Comparison of ENCODE assay signal across 13 cellular contexts in the genomic region with DNA sequence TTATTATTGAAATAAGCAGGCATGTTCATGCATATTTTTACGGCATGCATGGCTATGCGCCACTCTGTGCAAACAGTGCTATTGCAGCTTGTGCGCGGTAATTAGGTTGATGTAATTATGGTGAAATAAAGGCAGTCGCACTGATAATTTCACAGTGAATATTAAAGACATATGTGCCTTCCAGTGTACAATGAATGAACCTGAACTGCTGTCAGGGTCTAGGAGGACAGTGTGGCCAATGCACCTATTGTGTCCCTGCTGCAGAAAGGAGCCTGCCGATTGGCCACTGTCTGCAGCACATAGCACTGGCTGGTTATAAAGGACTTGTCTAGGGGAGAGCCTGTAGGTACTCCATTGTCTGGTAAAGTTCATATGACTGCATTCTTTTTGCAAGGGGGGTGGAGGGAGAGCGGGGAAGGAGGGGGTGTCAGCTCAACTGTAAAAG.
DNase-seq lines count a peak whose midpoint lies in the region; ATAC-seq, FAIRE-seq and TF ChIP-seq lines count a peak whose summit lies in the region.
"Had no signal": no experiment of that assay in that cellular context is flagged by ENCODE, and none has a peak within 500 bp of the region (broad histone marks: within the 10 kb centered on the region; RNA-seq: fewer than 3 reads in every experiment).

No MANE protein-coding gene starts in this region.

- no peak overlapping the region for H3K4me3 Mint-ChIP-seq in astrocyte (ENCODE audit: unreplicated experiment)
- no peak overlapping the region for H3K4me3 Mint-ChIP-seq in natural killer cell treated with Interleukin-12 subunit alpha and Interleukin-12 subunit beta and Interleukin-15 and Interleukin-18, amount 100 ng/mL, for 72 hours
- H3K4me3 Mint-ChIP-seq: activated T-cell treated with anti-CD3 and anti-CD28 coated beads, Interleukin-2, amount 50 U/mL, for 24 hours; T-helper 1 cell treated with Interleukin-12 subunit alpha and Interleukin-12 subunit beta and Interleukin-4 antibody, amounts not matched to agents 30 μg/mL and 1 μg/mL, for 36 hours had no signal

- H3K36me3 Mint-ChIP-seq in astrocyte (ENCODE audit: low read depth, unreplicated experiment): no peaks in the 10 kb centered on the region
- H3K36me3 Mint-ChIP-seq in natural killer cell treated with Interleukin-12 subunit alpha and Interleukin-12 subunit beta and Interleukin-15 and Interleukin-18, amount 100 ng/mL, for 72 hours: no peaks in the 10 kb centered on the region

- peaks cover 17% of the 10 kb centered on the region for H3K4me1 ChIP-seq in astrocyte (ENCODE audit: insufficient read depth, low read length)
- H3K4me1 ChIP-seq: BLaER1 had no signal

- no peaks in the 10 kb centered on the region for H3K27me3 Mint-ChIP-seq in astrocyte (ENCODE audit: low read depth, unreplicated experiment)
- no peaks in the 10 kb centered on the region for H3K27me3 Mint-ChIP-seq in natural killer cell treated with Interleukin-12 subunit alpha and Interleukin-12 subunit beta and Interleukin-15 and Interleukin-18, amount 100 ng/mL, for 72 hours
- H3K27me3 Mint-ChIP-seq: activated T-cell treated with anti-CD3 and anti-CD28 coated beads, Interleukin-2, amount 50 U/mL, for 24 hours had no signal

- H3K9me3 Mint-ChIP-seq in astrocyte (ENCODE audit: unreplicated experiment): no peaks in the 10 kb centered on the region
- no peaks in the 10 kb centered on the region for H3K9me3 Mint-ChIP-seq in natural killer cell treated with Interleukin-12 subunit alpha and Interleukin-12 subunit beta and Interleukin-15 and Interleukin-18, amount 100 ng/mL, for 72 hours
- H3K9me3 Mint-ChIP-seq: activated T-cell treated with anti-CD3 and anti-CD28 coated beads, Interleukin-2, amount 50 U/mL, for 24 hours; T-helper 1 cell treated with Interleukin-12 subunit alpha and Interleukin-12 subunit beta and Interleukin-4 antibody, amounts not matched to agents 30 μg/mL and 1 μg/mL, for 36 hours had no signal

- H3K4me1 Mint-ChIP-seq in astrocyte (ENCODE audit: low read depth, unreplicated experiment): no peaks in the 10 kb centered on the region
- H3K4me1 Mint-ChIP-seq in natural killer cell treated with Interleukin-12 subunit alpha and Interleukin-12 subunit beta and Interleukin-15 and Interleukin-18, amount 100 ng/mL, for 72 hours (ENCODE audit: low read depth in 2 of 2): no peaks in the 10 kb centered on the region

- FAIRE-seq in astrocyte (lab: Jason Lieb, UNC): no peak
- FAIRE-seq: GM12892 had no signal

- no peaks in the 10 kb centered on the region for H3K9me3 ChIP-seq in astrocyte (ENCODE audit: insufficient read depth, low read depth, low read length)
- H3K9me3 ChIP-seq: BLaER1 had no signal

- peak overlapping the region; percentile 79 for H2AFZ ChIP-seq in astrocyte (ENCODE audit: low read depth, low read length)

- no peaks in the 10 kb centered on the region for H4K20me1 ChIP-seq in astrocyte (ENCODE audit: insufficient read depth, low read length)
- H4K20me1 ChIP-seq: BLaER1 had no signal

- peak overlapping the region; percentile 84 for H3K9ac ChIP-seq in astrocyte (ENCODE audit: low read length)
- H3K9ac ChIP-seq: BLaER1 had no signal

- peak overlapping the region; percentile 91 for H3K4me2 ChIP-seq in astrocyte (ENCODE audit: low read length)
- H3K4me2 ChIP-seq: BLaER1 had no signal

- H3K79me2 ChIP-seq in astrocyte (ENCODE audit: insufficient read depth, low read length): no peaks in the 10 kb centered on the region

- no peaks in the 10 kb centered on the region for H3K27me3 ChIP-seq in astrocyte (ENCODE audit: insufficient read depth, low read length)
- H3K27me3 ChIP-seq: BLaER1 had no signal

- H3K27ac Mint-ChIP-seq in astrocyte (ENCODE audit: unreplicated experiment): no peak overlapping the region
- H3K27ac Mint-ChIP-seq in natural killer cell treated with Interleukin-12 subunit alpha and Interleukin-12 subunit beta and Interleukin-15 and Interleukin-18, amount 100 ng/mL, for 72 hours: no peak overlapping the region
- H3K27ac Mint-ChIP-seq: activated T-cell treated with anti-CD3 and anti-CD28 coated beads, Interleukin-2, amount 50 U/mL, for 24 hours; T-helper 1 cell treated with Interleukin-12 subunit alpha and Interleukin-12 subunit beta and Interleukin-4 antibody, amounts not matched to agents 30 μg/mL and 1 μg/mL, for 36 hours had no signal

- no peaks in the 10 kb centered on the region for H3K36me3 ChIP-seq in astrocyte (ENCODE audit: insufficient read depth, low read length)
- H3K36me3 ChIP-seq: BLaER1 had no signal

- H3K27ac ChIP-seq in astrocyte (ENCODE audit: low read depth, low read length): peak overlapping the region; percentile 71
- H3K27ac ChIP-seq: BLaER1 had no signal

- H3K4me3 ChIP-seq in HFF-Myc (replicated peaks; ENCODE audit: low read depth, low read length): peak overlapping the region; percentile 34
- peak overlapping the region; percentile 71 for H3K4me3 ChIP-seq in astrocyte (ENCODE audit: insufficient read depth, low read depth, low read length)
- H3K4me3 ChIP-seq: BLaER1 had no signal

- TF ChIP-seq CTCF in HFF-Myc (IDR thresholded peaks at IDR 0.05; ENCODE audit: low read depth, low read length, missing control alignments) (peak; percentile 11), astrocyte (IDR thresholded peaks at IDR 0.05; ENCODE audit: insufficient read depth, low read depth, low read length) (peak; percentile 30)

- peak; percentile 58 for DNase-seq in A172 (ENCODE audit: low spot score)
- no peak for DNase-seq in HFF-Myc (ENCODE audit: extremely low read depth, low read depth)
- peak; percentile 75 for DNase-seq in astrocyte (ENCODE audit: low read depth)
- peak; percentile 72 for DNase-seq in medulla oblongata (ENCODE audit: extremely low spot score)
- no peak for DNase-seq in natural killer cell treated with Interleukin-12 subunit alpha and Interleukin-12 subunit beta and Interleukin-15 and Interleukin-18, amount 100 ng/mL, for 72 hours (ENCODE audit: low spot score)
- DNase-seq: activated T-cell treated with anti-CD3 and anti-CD28 coated beads, Interleukin-2, amount 50 U/mL, for 24 hours; kidney glomerular epithelial cell had no signal

- ATAC-seq in natural killer cell treated with Interleukin-12 subunit alpha and Interleukin-12 subunit beta and Interleukin-15 and Interleukin-18, amount 100 ng/mL, for 72 hours: no peak
- ATAC-seq in GM18511 (IDR thresholded peaks at IDR 0.05; ENCODE audit: unreplicated experiment): no peak
- no peak for ATAC-seq in HG02642 (IDR thresholded peaks at IDR 0.05; ENCODE audit: poor library complexity, unreplicated experiment)
- no peak for ATAC-seq in HG03439 (IDR thresholded peaks at IDR 0.05; ENCODE audit: unreplicated experiment)

Comparison
In these comparisons a context has a peak if more than half of its experiments do, and no peak if none do; other contexts are left out.
1. DNase-seq: peak in A172 (single experiment), astrocyte (single experiment) and medulla oblongata (single experiment); none in HFF-Myc (single experiment) and natural killer cell treated with Interleukin-12 subunit alpha and Interleukin-12 subunit beta and Interleukin-15 and Interleukin-18, amount 100 ng/mL, for 72 hours (single experiment).